Comparison of ENCODE assay signal across 17 cellular contexts in genomic region chr13:97401421-97401820, GRCh38. TPM values are rescaled to one million over a fixed set of nuclear protein-coding genes. Genes with fewer than 3 reads are reported as not detected.
DNase-seq lines count a peak whose midpoint lies in the region; ATAC-seq and TF ChIP-seq lines count a peak whose summit lies in the region.
"Had no signal": no experiment of that assay in that cellular context is flagged by ENCODE, and none has a peak within 500 bp of the region (broad histone marks: within the 10 kb centered on the region; RNA-seq: fewer than 3 reads in every experiment).

No MANE protein-coding gene starts in this region.

- H2BK120ac ChIP-seq in IMR-90 (ENCODE audit: low read depth, low read length) (no peak overlapping the region), trophoblast cell (ENCODE audit: insufficient read depth, low read length, poor library complexity) (no peak overlapping the region)

- no peaks in the 10 kb centered on the region for H3K36me3 ChIP-seq in IMR-90 (ENCODE audit: control insufficient read depth, insufficient read depth, low read length)
- H3K36me3 ChIP-seq in trophoblast cell (ENCODE audit: control insufficient read depth in 1 of 2, insufficient read depth in 2 of 2, low read length in 2 of 2), result no peaks in the 10 kb centered on the region
- H3K36me3 ChIP-seq in stomach, result no peaks in the 10 kb centered on the region
- H3K36me3 ChIP-seq in heart left ventricle, result no peaks in the 10 kb centered on the region

- H3K56ac ChIP-seq in IMR-90 (ENCODE audit: extremely low read depth, insufficient read depth, low read length), result no peak overlapping the region

- H4K5ac ChIP-seq in IMR-90 (ENCODE audit: low read depth, low read length), result no peak overlapping the region

- H3K9ac ChIP-seq in IMR-90 (ENCODE audit: low read depth, low read length), result no peak overlapping the region
- H3K9ac ChIP-seq in trophoblast cell (ENCODE audit: low read length), result no peak overlapping the region
- H3K9ac ChIP-seq: BLaER1 treated with 17β-estradiol and CSF1 and Interleukin-3, amounts not matched to agents 10 nM and 100 nM had no signal

- in situ Hi-C loops in IMR-90 (cut with MboI; ENCODE audit: low sequenced_read_pairs), result no loop called here

- no peaks in the 10 kb centered on the region for H4K20me1 ChIP-seq in IMR-90 (ENCODE audit: insufficient read depth, low read length)
- H4K20me1 ChIP-seq: BLaER1 treated with 17β-estradiol and CSF1 and Interleukin-3, amounts not matched to agents 10 nM and 100 nM had no signal

- H3K4ac ChIP-seq in IMR-90 (ENCODE audit: low read depth, low read length) (no peak overlapping the region), trophoblast cell (ENCODE audit: low read depth, low read length) (no peak overlapping the region)

- CTCF ChIA-PET in IMR-90 (lab: Yijun Ruan, JAX), result no interaction called here

- no peak for TF ChIP-seq EP300 in stomach (IDR thresholded peaks at IDR 0.05)

- H3K9me1 ChIP-seq in IMR-90 (ENCODE audit: insufficient read depth, low read length), result no peaks in the 10 kb centered on the region

- H4K12ac ChIP-seq in trophoblast cell (ENCODE audit: low read depth, low read length), result no peak overlapping the region

- H3K18ac ChIP-seq in IMR-90 (ENCODE audit: low read depth, low read length), result no peak overlapping the region
- H3K18ac ChIP-seq in trophoblast cell (ENCODE audit: low read length), result no peak overlapping the region

- H3K4me1 ChIP-seq in IMR-90 (ENCODE audit: control insufficient read depth, insufficient read depth, low read length) (peaks cover 5% of the 10 kb centered on the region), trophoblast cell (ENCODE audit: control insufficient read depth in 1 of 2, insufficient read depth in 2 of 2, low read length in 2 of 2) (no peaks in the 10 kb centered on the region), stomach (peaks cover 0 to 7% (median 3%) of the 10 kb centered on the region in 4 donors), heart left ventricle (peaks cover 0 to 4% (median 0%) of the 10 kb centered on the region in 12 donors)
- H3K4me1 ChIP-seq: A549, Caco-2 had no signal

- no peak overlapping the region for H3K14ac ChIP-seq in IMR-90 (replicated peaks; ENCODE audit: low read depth, low read length)
- H3K14ac ChIP-seq in trophoblast cell (ENCODE audit: low read length), result no peak overlapping the region

- no peaks in the 10 kb centered on the region for H3K79me2 ChIP-seq in trophoblast cell (ENCODE audit: control insufficient read depth, insufficient read depth, low read length, poor library complexity)

- TF ChIP-seq RAD21 in IMR-90 (IDR thresholded peaks at IDR 0.05; ENCODE audit: low read length), result no peak

- no peak overlapping the region for H2AK9ac ChIP-seq in IMR-90 (replicated peaks; ENCODE audit: low read depth, low read length, poor library complexity)

- H3K27me3 ChIP-seq in IMR-90 (ENCODE audit: control insufficient read depth, insufficient read depth, low read length), result no peaks in the 10 kb centered on the region
- H3K27me3 ChIP-seq in trophoblast cell (ENCODE audit: insufficient read depth, low read length), result no peaks in the 10 kb centered on the region
- no peaks in the 10 kb centered on the region for H3K27me3 ChIP-seq in stomach
- no peaks in the 10 kb centered on the region for H3K27me3 ChIP-seq in heart left ventricle
- H3K27me3 ChIP-seq: BLaER1 treated with 17β-estradiol and CSF1 and Interleukin-3, amounts not matched to agents 10 nM and 100 nM had no signal

- no peak overlapping the region for H3K4me2 ChIP-seq in IMR-90 (ENCODE audit: low read depth, low read length)
- no peak overlapping the region for H3K4me2 ChIP-seq in trophoblast cell (ENCODE audit: low read length)
- H3K4me2 ChIP-seq: A549; BLaER1 treated with 17β-estradiol and CSF1 and Interleukin-3, amounts not matched to agents 10 nM and 100 nM had no signal

- H4K8ac ChIP-seq in IMR-90 (ENCODE audit: low read depth in 2 of 2, low read length in 2 of 2) (no peak overlapping the region), trophoblast cell (ENCODE audit: low read depth, low read length) (no peak overlapping the region)

- POLR2A ChIA-PET in IMR-90 (lab: Charles Lee; ENCODE audit: unreplicated experiment), result no interaction called here

- H3K27ac ChIP-seq in IMR-90 (ENCODE audit: insufficient read depth, low read length), result no peak overlapping the region
- no peak overlapping the region for H3K27ac ChIP-seq in trophoblast cell (ENCODE audit: low read depth, low read length)
- no peak overlapping the region for H3K27ac ChIP-seq in stomach
- H3K27ac ChIP-seq in heart left ventricle, result no peak overlapping the region
- H3K27ac ChIP-seq: 22Rv1; A549; BLaER1 treated with 17β-estradiol and CSF1 and Interleukin-3, amounts not matched to agents 10 nM and 100 nM; C4-2B had no signal

- H4K91ac ChIP-seq in IMR-90 (ENCODE audit: insufficient read depth, low read depth, low read length) (no peak overlapping the region), trophoblast cell (ENCODE audit: low read depth, low read length) (no peak overlapping the region)

- dilution Hi-C loops in IMR-90 (cut with HindIII; ENCODE audit: low sequenced_read_pairs, unreplicated experiment), result no loop called here

- intact Hi-C loops in IMR-90 (cut with micrococcal nuclease) (no loop called here), stomach (cut with DNase I; ENCODE audit: low total_unique reads) (no loop called here), heart left ventricle (cut with DNase I) (no loop called here)

- H2BK20ac ChIP-seq in IMR-90 (ENCODE audit: low read depth, low read length), result no peak overlapping the region

- no peak overlapping the region for H2AK5ac ChIP-seq in IMR-90 (ENCODE audit: low read depth, low read length)
- no peak overlapping the region for H2AK5ac ChIP-seq in trophoblast cell (ENCODE audit: low read length)

- H3K9me3 ChIP-seq in IMR-90 (ENCODE audit: control insufficient read depth, insufficient read depth, low read length) (no peaks in the 10 kb centered on the region), trophoblast cell (ENCODE audit: insufficient read depth, low read depth, low read length) (no peaks in the 10 kb centered on the region), stomach (no peaks in the 10 kb centered on the region), heart left ventricle (no peaks in the 10 kb centered on the region)
- H3K9me3 ChIP-seq: A549 had no signal

- H2AFZ ChIP-seq in IMR-90 (replicated peaks; ENCODE audit: low read length, poor library complexity), result no peak overlapping the region
- H2AFZ ChIP-seq in trophoblast cell (ENCODE audit: insufficient read depth, low read length, poor library complexity), result no peak overlapping the region

- no peak for ATAC-seq in IMR-90 (ENCODE audit: low read depth)
- ATAC-seq in heart left ventricle, result no peak
- ATAC-seq: A549; CD8-positive, alpha-beta T cell had no signal

- H3K4me3 ChIP-seq in IMR-90 (ENCODE audit: insufficient read depth, low read depth, low read length) (no peak overlapping the region), trophoblast cell (ENCODE audit: low read depth, low read length) (no peak overlapping the region), stomach (no peak overlapping the region), heart left ventricle (no peak overlapping the region)
- H3K4me3 ChIP-seq: A549; BLaER1 treated with 17β-estradiol and CSF1 and Interleukin-3, amounts not matched to agents 10 nM and 100 nM had no signal

- no peak overlapping the region for H2BK15ac ChIP-seq in IMR-90 (ENCODE audit: low read depth, low read length)

- H3K23ac ChIP-seq in IMR-90 (ENCODE audit: low read depth, low read length) (no peak overlapping the region), trophoblast cell (ENCODE audit: low read length) (no peak overlapping the region)

- no peak overlapping the region for H2BK12ac ChIP-seq in trophoblast cell (ENCODE audit: low read length)

- H2BK5ac ChIP-seq in IMR-90 (ENCODE audit: low read depth, low read length, poor library complexity, severe bottlenecking) (no peak overlapping the region), trophoblast cell (ENCODE audit: low read depth, low read length, poor library complexity) (no peak overlapping the region)

- TF ChIP-seq POLR2A in IMR-90 (IDR thresholded peaks at IDR 0.05; ENCODE audit: low read depth, low read length) (no peak), stomach (IDR thresholded peaks at IDR 0.05) (no peak), heart left ventricle (IDR thresholded peaks at IDR 0.05) (no peak)

- DNase-seq in IMR-90, result no peak
- DNase-seq in amniotic epithelial cell (ENCODE audit: low read depth), result peak; percentile 49
- peak; percentile 59 to 90 for DNase-seq in trophoblast cell
- no peak for DNase-seq in stimulated activated CD4-positive, alpha-beta T cell treated with anti-CD3 and anti-CD28 coated beads, Interleukin-2, amount 100 ng/mL, for 48 hours
- no peak for DNase-seq in stomach
- DNase-seq in heart left ventricle, result no peak
- DNase-seq: AML-193; Caco-2; Calu3; CD4-positive, alpha-beta T cell; CD8-positive, alpha-beta T cell; DMS79 treated with DMSO at 0.1 percent for 48 hours; GF-D8 had no signal

- TF ChIP-seq CTCF in IMR-90 (conservative IDR thresholded peaks at IDR 0.05; ENCODE audit: low read depth, low read length) (no peak), stomach (IDR thresholded peaks at IDR 0.05) (no peak), heart left ventricle (IDR thresholded peaks at IDR 0.05) (no peak)

- WGBS in IMR-90 (ENCODE audit: extremely low coverage in 2 of 2, insufficient read length in 1 of 2), 2 experiments, result 0% methylated on average over 1 of the region's 3 CpGs; no CpG with 5 or more reads in 1 of the 2 experiments
- no CpG with 5 or more reads among the region's 3 CpGs for WGBS in trophoblast cell (ENCODE audit: extremely low coverage, insufficient coverage, insufficient read length)
- 62 to 79% (median 74%) methylated on average over 3 of the region's 3 CpGs for WGBS in stomach, 5 donors
- WGBS in heart left ventricle, 4 donors, result 64 to 79% (median 69%) methylated on average over 3 of the region's 3 CpGs

- H3K79me1 ChIP-seq in IMR-90 (ENCODE audit: low read depth in 1 of 2, low read length in 2 of 2) (no peaks in the 10 kb centered on the region), trophoblast cell (ENCODE audit: low read length) (no peaks in the 10 kb centered on the region)

- BruUV-seq in IMR-90 (replicated peaks; lab: Mats Ljungman, UMichigan), result no TSS peak

TF ChIP-seq in IMR-90, 13 proteins besides CTCF, POLR2A, EP300 and RAD21 (continues in another document):
- TF ChIP-seq CEBPB (IDR thresholded peaks at IDR 0.05; ENCODE audit: low read depth, low read length), result peak; percentile 27; the same call in 1 of the 2 replicates
- TF ChIP-seq RCOR1 (IDR thresholded peaks at IDR 0.05; ENCODE audit: insufficient replicate concordance, low read length), result no peak
- TF ChIP-seq CHD1 (IDR thresholded peaks at IDR 0.05; ENCODE audit: low read depth, low read length), result no peak
- TF ChIP-seq MAZ (IDR thresholded peaks at IDR 0.05; ENCODE audit: borderline replicate concordance, low read depth, low read length), result no peak

RNA-seq across cellular contexts. Expression of gene RAP2A, which starts 32.5 kb away (rescaled TPM):
- total RNA-seq in IMR-90 (2012; rRNA removed), result 21.0 and 28.9 TPM in 2 replicates
- polyA plus RNA-seq in IMR-90 (2012; rRNA removed), result 5.5 and 6.4 TPM in 2 replicates
- 1.3 and 2.1 TPM in 2 replicates for polyA plus RNA-seq in IMR-90 (2012; cell fraction: cytosol; rRNA removed)
- polyA plus RNA-seq in IMR-90 (2012; cell fraction: nucleus; rRNA removed; ENCODE audit: low replicate concordance), result 1.4 and 6.4 TPM in 2 replicates
- 20.2 TPM in 2 replicates for polyA plus RNA-seq in trophoblast cell (2013)
- 10 to 100 TPM in 3 of 5 donors, 1 to 10 TPM in 2; 2.6 to 51.0 (median 17.5) TPM for total RNA-seq in stomach
- 1 to 10 TPM; 3.8 to 8.4 (median 7.0) TPM for polyA plus RNA-seq in stomach
- total RNA-seq in heart left ventricle, result 10 to 100 TPM; 14.2 to 34.8 (median 24.3) TPM
- polyA plus RNA-seq in heart left ventricle, result 10 to 100 TPM in 1 of 2 donors, 1 to 10 TPM in 1; 3.9 to 14.5 TPM

Comparison
In these comparisons a context has a peak if more than half of its experiments do, and no peak if none do; other contexts are left out.
1. DNase-seq: peak in amniotic epithelial cell (single experiment) and trophoblast cell (2 of 2); none in IMR-90 (single experiment), stimulated activated CD4-positive, alpha-beta T cell treated with anti-CD3 and anti-CD28 coated beads, Interleukin-2, amount 100 ng/mL, for 48 hours (0 of 2), stomach (single experiment) and heart left ventricle (0 of 5).